In genomic region chr1:71783096-71783495, GRCh38 we compare ENCODE assay signal across 26 cellular contexts.
"Had no signal": no experiment of that assay in that cellular context is flagged by ENCODE, and none has a peak within 500 bp of the region (broad histone marks: within the 10 kb centered on the region; RNA-seq: fewer than 3 reads in every experiment).

No MANE protein-coding gene starts in this region.

- H3K4me3 ChIP-seq: ascending aorta, body of pancreas had no signal

- H3K27me3 Mint-ChIP-seq: activated naive CD8-positive, alpha-beta T cell treated with anti-CD3 and anti-CD28 coated beads, Interleukin-2, amount 50 U/mL, for 24 hours; T-helper 17 cell had no signal

- H3K9ac ChIP-seq: KMS-11 had no signal

- H3K36me3 ChIP-seq: ascending aorta had no signal

- H3K4me1 ChIP-seq: ascending aorta had no signal

- H3K9me3 ChIP-seq: ascending aorta, body of pancreas had no signal

- DNase-seq: activated CD4-positive, alpha-beta T cell treated with anti-CD3 and anti-CD28 coated beads for 48 hours; activated CD4-positive, alpha-beta T cell treated with anti-CD3 and anti-CD28 coated beads, Interleukin-2, amount 50 U/mL, for 4 hours; activated CD4-positive, CD25-positive, alpha-beta regulatory T cell treated with anti-CD3 and anti-CD28 coated beads, Interleukin-2, amount 50 U/mL, for 72 hours; activated CD8-positive, alpha-beta memory T cell treated with anti-CD3 and anti-CD28 coated beads, Interleukin-2, amount 50 U/mL, for 48 hours; activated CD8-positive, alpha-beta T cell treated with anti-CD3 and anti-CD28 coated beads, Interleukin-2, amount 10 ng/mL, durations not matched to agents 7 days and 5 days; activated effector memory CD4-positive, alpha-beta T cell treated with Interleukin-2 at 50 U/mL for 16 hours; activated naive CD4-positive, alpha-beta T cell treated with Interleukin-2 at 50 U/mL for 16 hours; activated naive CD8-positive, alpha-beta T cell treated with anti-CD3 and anti-CD28 coated beads, Interleukin-2, amount 50 U/mL, for 24 hours; activated T-cell treated with anti-CD3 and anti-CD28 coated beads, Interleukin-2, amount 50 U/mL, for 1 hour; amniotic stem cell; central memory CD4-positive, alpha-beta T cell; NCI-H1092; NCI-H1417; NCI-H1694; NCI-H2029 treated with DMSO at 0.1 percent for 48 hours; NCI-H69; PC-3; SHP77 treated with DMSO at 0.1 percent for 48 hours; T-helper 17 cell; T-helper 9 cell had no signal

- H3K27ac Mint-ChIP-seq: activated CD8-positive, alpha-beta T cell treated with anti-CD3 and anti-CD28 coated beads, Interleukin-2, amount 10 ng/mL, durations not matched to agents 7 days and 5 days; activated naive CD4-positive, alpha-beta T cell treated with anti-CD3 and anti-CD28 coated beads, Interleukin-2, amount 50 U/mL, for 72 hours; activated naive CD8-positive, alpha-beta T cell treated with anti-CD3 and anti-CD28 coated beads, Interleukin-2, amount 50 U/mL, for 24 hours; activated T-helper 1 cell treated with anti-CD3 and anti-CD28 coated beads, Interleukin-12 subunit alpha, Interleukin-12 subunit beta, Interleukin-2, Interleukin-4 antibody, amounts not matched to agents 30 ng/mL and 10 ng/mL and 1 ng/mL, durations not matched to agents 14 hours and 24 hours and 36 hours; T-helper 17 cell; WTC11 had no signal

- ATAC-seq: activated CD8-positive, alpha-beta T cell treated with anti-CD3 and anti-CD28 coated beads, Interleukin-2, amount 10 ng/mL, durations not matched to agents 7 days and 5 days; activated naive CD4-positive, alpha-beta T cell treated with anti-CD3 and anti-CD28 coated beads, Interleukin-2, amount 50 U/mL, for 72 hours; activated naive CD8-positive, alpha-beta T cell treated with anti-CD3 and anti-CD28 coated beads, Interleukin-2, amount 50 U/mL, for 24 hours; body of pancreas; PC-3; T-helper 17 cell; WTC11 had no signal

- H3K27ac ChIP-seq: ascending aorta, body of pancreas, KMS-11 had no signal

- H3K4me1 Mint-ChIP-seq: T-helper 17 cell had no signal

- H3K36me3 Mint-ChIP-seq: activated naive CD4-positive, alpha-beta T cell treated with anti-CD3 and anti-CD28 coated beads, Interleukin-2, amount 50 U/mL, for 72 hours; WTC11 had no signal

- H3K9me3 Mint-ChIP-seq: activated naive CD8-positive, alpha-beta T cell treated with anti-CD3 and anti-CD28 coated beads, Interleukin-2, amount 50 U/mL, for 24 hours; activated T-helper 1 cell treated with anti-CD3 and anti-CD28 coated beads, Interleukin-12 subunit alpha, Interleukin-12 subunit beta, Interleukin-2, Interleukin-4 antibody, amounts not matched to agents 30 ng/mL and 10 ng/mL and 1 ng/mL, durations not matched to agents 14 hours and 24 hours and 36 hours; WTC11 had no signal

- H3K4me3 Mint-ChIP-seq: activated CD8-positive, alpha-beta T cell treated with anti-CD3 and anti-CD28 coated beads, Interleukin-2, amount 10 ng/mL, durations not matched to agents 7 days and 5 days; activated naive CD8-positive, alpha-beta T cell treated with anti-CD3 and anti-CD28 coated beads, Interleukin-2, amount 50 U/mL, for 24 hours; activated T-helper 1 cell treated with anti-CD3 and anti-CD28 coated beads, Interleukin-12 subunit alpha, Interleukin-12 subunit beta, Interleukin-2, Interleukin-4 antibody, amounts not matched to agents 30 ng/mL and 10 ng/mL and 1 ng/mL, durations not matched to agents 14 hours and 24 hours and 36 hours; T-helper 17 cell; WTC11 had no signal

- H3K4me2 ChIP-seq: KMS-11 had no signal

- H3K27me3 ChIP-seq: ascending aorta, body of pancreas had no signal
